Comparison of ENCODE assay signal across 18 cellular contexts in the genomic region with DNA sequence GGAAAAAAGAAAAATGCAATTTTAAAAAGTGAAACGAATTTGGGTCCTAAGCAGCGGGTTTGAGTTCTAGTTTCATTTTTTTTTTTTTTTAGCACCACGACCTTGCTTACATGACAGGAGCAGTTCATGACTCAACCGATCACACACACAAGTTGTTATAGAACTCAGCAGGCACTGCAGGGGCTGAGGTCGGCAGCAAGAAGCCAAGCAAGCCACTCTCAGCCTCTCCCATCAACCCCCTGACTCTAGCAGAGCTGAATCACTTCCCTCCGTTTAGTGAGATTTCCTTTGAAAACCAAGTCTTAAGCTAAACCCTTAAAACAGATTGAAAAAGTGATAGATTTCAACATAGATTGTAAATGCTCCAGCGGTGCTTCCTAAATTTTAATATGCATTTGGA.
A peak's percentile ranks its signal among the peaks of the same experiment; 100 is the strongest.
DNase-seq lines count a peak whose midpoint lies in the region; ATAC-seq and TF ChIP-seq lines count a peak whose summit lies in the region.
"Had no signal": no experiment of that assay in that cellular context is flagged by ENCODE, and none has a peak within 500 bp of the region (broad histone marks: within the 10 kb centered on the region; RNA-seq: fewer than 3 reads in every experiment).

No MANE protein-coding gene starts in this region.

- H3K4me3 ChIP-seq in astrocyte of the spinal cord (ENCODE audit: low read depth, low read length): no peak overlapping the region
- H3K4me3 ChIP-seq: K562, Peyer's patch had no signal

- POLR2A ChIA-PET in naive thymus-derived CD8-positive, alpha-beta T cell (lab: Charles Lee): no interaction called here

- no peak overlapping the region for H3K4me3 Mint-ChIP-seq in naive thymus-derived CD8-positive, alpha-beta T cell
- no peak overlapping the region for H3K4me3 Mint-ChIP-seq in T-helper 17 cell
- H3K4me3 Mint-ChIP-seq: B cell; CD4-positive, CD25-positive, alpha-beta regulatory T cell; H9 had no signal

- no peaks in the 10 kb centered on the region for H3K4me1 Mint-ChIP-seq in naive thymus-derived CD8-positive, alpha-beta T cell
- H3K4me1 Mint-ChIP-seq in T-helper 17 cell: no peaks in the 10 kb centered on the region
- H3K4me1 Mint-ChIP-seq: B cell; CD4-positive, CD25-positive, alpha-beta regulatory T cell had no signal

- peaks cover 0 to 9% (median 0%) of the 10 kb centered on the region in 9 donors for H3K9me3 Mint-ChIP-seq in naive thymus-derived CD8-positive, alpha-beta T cell
- H3K9me3 Mint-ChIP-seq: H9 had no signal

- in situ Hi-C loops in astrocyte of the spinal cord (cut with HindIII; ENCODE audit: low sequenced_read_pairs): no loop called here

- no peak overlapping the region for H3K27ac Mint-ChIP-seq in naive thymus-derived CD8-positive, alpha-beta T cell
- no peak overlapping the region for H3K27ac Mint-ChIP-seq in T-helper 17 cell
- H3K27ac Mint-ChIP-seq: B cell; CD4-positive, CD25-positive, alpha-beta regulatory T cell had no signal

- no peaks in the 10 kb centered on the region for H3K9me3 ChIP-seq in T-helper 17 cell (ENCODE audit: control insufficient read depth, low read length, poor library complexity, severe bottlenecking)
- H3K9me3 ChIP-seq: Caco-2, Peyer's patch had no signal

- peaks cover 0 to 6% (median 4%) of the 10 kb centered on the region in 5 donors for H3K27me3 Mint-ChIP-seq in naive thymus-derived CD8-positive, alpha-beta T cell
- no peaks in the 10 kb centered on the region for H3K27me3 Mint-ChIP-seq in T-helper 17 cell
- H3K27me3 Mint-ChIP-seq: CD4-positive, CD25-positive, alpha-beta regulatory T cell had no signal

- DNase-seq in M059J (ENCODE audit: low read depth): peak; percentile 31
- peak; percentile 18 for DNase-seq in astrocyte of the spinal cord (ENCODE audit: low read depth, low spot score)
- DNase-seq in iris pigment epithelial cell (ENCODE audit: low read depth): peak; percentile 23
- DNase-seq in NCI-H2171 (lab: John Stamatoyannopoulos, UW): no peak
- DNase-seq in naive thymus-derived CD8-positive, alpha-beta T cell: no peak
- DNase-seq in GOT3 (lab: John Stamatoyannopoulos, UW): no peak
- DNase-seq in T-helper 17 cell: no peak
- DNase-seq: Caco-2; CD4-positive, CD25-positive, alpha-beta regulatory T cell; H9; NCI-H1048; NCI-H1436 treated with DMSO at 0.1 percent for 48 hours; NCI-H2029 treated with DMSO at 0.1 percent for 48 hours; NCI-H510A treated with DMSO at 0.1 percent for 48 hours; Peyer's patch had no signal

- no peak for ATAC-seq in naive thymus-derived CD8-positive, alpha-beta T cell
- ATAC-seq in T-helper 17 cell: no peak
- ATAC-seq: K562, Right ventricle myocardium inferior had no signal

- TF ChIP-seq CTCF in astrocyte of the spinal cord (IDR thresholded peaks at IDR 0.05; ENCODE audit: low read depth, low read length): no peak

- no peaks in the 10 kb centered on the region for H3K36me3 Mint-ChIP-seq in naive thymus-derived CD8-positive, alpha-beta T cell
- H3K36me3 Mint-ChIP-seq in T-helper 17 cell (ENCODE audit: low read depth): no peaks in the 10 kb centered on the region
- H3K36me3 Mint-ChIP-seq: CD4-positive, CD25-positive, alpha-beta regulatory T cell had no signal

Comparison
In these comparisons a context has a peak if more than half of its experiments do, and no peak if none do; other contexts are left out.
1. DNase-seq: peak in M059J (single experiment), astrocyte of the spinal cord (single experiment) and iris pigment epithelial cell (single experiment); none in NCI-H2171 (single experiment), naive thymus-derived CD8-positive, alpha-beta T cell (0 of 10), GOT3 (single experiment) and T-helper 17 cell (0 of 3).